ENCODE assay signal across 23 cellular contexts in genomic region chr12:109246221-109246620, GRCh38.
"Had no signal": no experiment of that assay in that cellular context is flagged by ENCODE, and none has a peak within 500 bp of the region (broad histone marks: within the 10 kb centered on the region; RNA-seq: fewer than 3 reads in every experiment).

No MANE protein-coding gene starts in this region.

- H3K4me1 ChIP-seq: foreskin keratinocyte, heart left ventricle, left ventricle myocardium inferior, lower lobe of right lung had no signal

- H2AFZ ChIP-seq: hepatocyte had no signal

- H3K4me3 ChIP-seq: coronary artery, dorsolateral prefrontal cortex, esophagus muscularis mucosa, gastroesophageal sphincter, heart left ventricle, hepatocyte, left ventricle myocardium inferior, lower lobe of right lung, mucosa of descending colon had no signal

- H3K9me3 Mint-ChIP-seq: immature natural killer cell, mesothelial cell of epicardium, naive B cell had no signal

- H3K27ac ChIP-seq: coronary artery, dorsolateral prefrontal cortex, esophagus muscularis mucosa, foreskin keratinocyte, gastroesophageal sphincter, heart left ventricle, hepatocyte, left ventricle myocardium inferior, lower lobe of right lung had no signal

- H3K27me3 Mint-ChIP-seq: naive B cell had no signal

- H3K4me3 Mint-ChIP-seq: immature natural killer cell, mesothelial cell of epicardium had no signal

- H3K4me2 ChIP-seq: hepatocyte had no signal

- FAIRE-seq: colon, endothelial cell of umbilical vein, frontal cortex had no signal

- H3K27ac Mint-ChIP-seq: immature natural killer cell, mesothelial cell of epicardium, naive B cell had no signal

- H3K9me3 ChIP-seq: esophagus muscularis mucosa, gastroesophageal sphincter, heart left ventricle, left ventricle myocardium inferior, lower lobe of right lung, mucosa of descending colon had no signal

- H3K4me1 Mint-ChIP-seq: immature natural killer cell, naive B cell had no signal

- H3K27me3 ChIP-seq: dorsolateral prefrontal cortex, esophagus muscularis mucosa, foreskin keratinocyte, gastroesophageal sphincter, heart left ventricle, hepatocyte had no signal

- DNase-seq: dermis blood vessel endothelial cell; dorsolateral prefrontal cortex; effector CD4-positive, alpha-beta T cell; effector memory CD4-positive, alpha-beta T cell; foreskin keratinocyte; heart left ventricle; hypothalamus; immature natural killer cell; islet precursor cell; left cardiac atrium; left ventricle myocardium inferior; lower lobe of right lung; mesenchymal stem cell; mucosa of descending colon; naive B cell had no signal
